In genomic region chr6:46129634-46130505, GRCh38 we compare ENCODE assay signal across 8 cellular contexts.
DNase-seq lines count a peak whose midpoint lies in the region; ATAC-seq and TF ChIP-seq lines count a peak whose summit lies in the region.

Gene ENPP4 (plus strand): TSS chr6:46129989. CDS start chr6:46139584, 9,595 bp downstream.

- H3K27ac ChIP-seq in 22Rv1, result peak within 1 kb of the TSS; percentile 84

- ATAC-seq in GM18858 (IDR thresholded peaks at IDR 0.05; ENCODE audit: unreplicated experiment) (peak; percentile 94), HG03097 (IDR thresholded peaks at IDR 0.05; ENCODE audit: low FRiP score, unreplicated experiment) (peak; percentile 98)

- peak within 1 kb of the TSS; percentile 46 for H3K4me3 ChIP-seq in choroid plexus epithelial cell (ENCODE audit: low read depth, low read length)

- DNase-seq in NCI-H2227 (lab: John Stamatoyannopoulos, UW; ENCODE audit: unreplicated experiment) (peak; percentile 95), choroid plexus epithelial cell (ENCODE audit: low read depth) (peak; percentile 67), kidney tubule cell (ENCODE audit: low spot score) (peak; percentile 96)
- peak; percentile 75 to 84 for DNase-seq in activated CD4-positive, alpha-beta T cell treated with anti-CD3 and anti-CD28 coated beads for 24 hours (ENCODE audit: low read depth in 2 of 2)
- peak; percentile 76 for DNase-seq in stimulated activated CD4-positive, alpha-beta T cell treated with anti-CD3 and anti-CD28 coated beads, Interleukin-1b, Interleukin-23, amount 100 ng/mL, for 1 hour (ENCODE audit: low read depth in 2 of 2)

- 0 out of 2 replicates have a peak, but pooled peaks have one; percentile 4 for TF ChIP-seq CTCF in 22Rv1 (IDR thresholded peaks at IDR 0.05)
- no peak for TF ChIP-seq CTCF in choroid plexus epithelial cell (conservative IDR thresholded peaks at IDR 0.05; ENCODE audit: low read depth, low read length)

Comparison
In these comparisons a context has a peak if more than half of its experiments do, and no peak if none do; other contexts are left out.
1. Peak in every context shown above with its lines: DNase-seq, ATAC-seq, H3K4me3 ChIP-seq and H3K27ac ChIP-seq.